In the genomic region with DNA sequence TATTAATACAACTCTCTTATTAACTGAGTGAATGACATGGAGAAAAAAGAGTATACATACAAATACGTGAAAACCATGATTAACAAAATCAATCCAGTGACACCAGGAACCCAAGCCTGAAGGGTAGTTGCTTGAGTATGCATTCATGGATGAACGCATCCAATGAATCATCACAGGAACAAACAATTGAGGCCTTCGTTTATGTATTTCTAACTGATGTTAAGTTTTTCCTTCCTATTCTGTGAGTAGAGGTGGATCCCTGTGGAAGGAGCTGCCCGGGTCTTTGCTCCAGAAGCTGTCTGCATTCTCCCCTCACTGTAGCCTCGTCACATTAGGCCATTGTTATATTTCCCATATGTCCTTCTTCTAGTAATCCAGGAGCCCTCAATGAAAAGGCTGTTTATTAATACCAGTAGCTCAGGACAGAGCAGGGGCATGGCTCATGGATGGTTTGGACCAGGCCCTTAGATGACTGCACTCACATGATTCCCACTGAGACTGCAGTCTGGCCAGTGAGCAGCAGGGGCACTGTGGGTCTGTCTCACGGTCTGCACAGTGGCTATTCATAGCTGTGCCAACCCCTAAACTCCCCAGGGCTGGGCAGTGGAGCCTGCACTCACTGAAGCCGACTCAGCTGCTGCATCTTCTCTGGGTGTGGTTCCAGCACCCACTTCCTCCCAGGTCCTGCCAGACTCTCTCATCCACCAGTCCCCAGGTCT, we compare ENCODE assay signal across 8 cellular contexts.
DNase-seq lines count a peak whose midpoint lies in the region; ATAC-seq and TF ChIP-seq lines count a peak whose summit lies in the region.

No MANE protein-coding gene starts in this region.

- no peaks in the 10 kb centered on the region for H3K79me2 ChIP-seq in OCI-LY3 (ENCODE audit: low read length)

- H3K27ac ChIP-seq in OCI-LY3 (ENCODE audit: low read length), result peak overlapping the region; percentile 88
- no peak overlapping the region for H3K27ac ChIP-seq in left lung
- H3K27ac ChIP-seq in temporal lobe (ENCODE audit: low read depth, low read length), result peak overlapping the region; percentile 13

- peak overlapping the region; percentile 57 for H3K4me3 ChIP-seq in OCI-LY3 (ENCODE audit: low read length)
- H3K4me3 ChIP-seq in left lung, result no peak overlapping the region

- TF ChIP-seq CTCF in OCI-LY3 (IDR thresholded peaks at IDR 0.05; ENCODE audit: low read depth, low read length) (peak; percentile 85), left lung (IDR thresholded peaks at IDR 0.05) (peak; percentile 8 to 35)

- H3K27me3 ChIP-seq in OCI-LY3 (ENCODE audit: low read depth, low read length), result no peaks in the 10 kb centered on the region
- H3K27me3 ChIP-seq in left lung, result no peaks in the 10 kb centered on the region

- no peaks in the 10 kb centered on the region for H3K9me3 ChIP-seq in OCI-LY3 (ENCODE audit: insufficient read depth, low read length)
- no peaks in the 10 kb centered on the region for H3K9me3 ChIP-seq in left lung

- ATAC-seq in GM19023 (IDR thresholded peaks at IDR 0.05; ENCODE audit: unreplicated experiment) (peak; percentile 90), HG03066 (IDR thresholded peaks at IDR 0.05; ENCODE audit: low read depth, unreplicated experiment) (peak; percentile 88), left lung (peak; percentile 73)

- intact Hi-C loops in left lung (cut with DNase I), result no loop called here

- peak overlapping the region; percentile 48 for H2AFZ ChIP-seq in OCI-LY3 (ENCODE audit: low read depth, low read length)

- H3K4me2 ChIP-seq in OCI-LY3 (ENCODE audit: low read length), result peak overlapping the region; percentile 78

- H3K4me1 ChIP-seq in OCI-LY3 (ENCODE audit: low read length) (peaks cover 41% of the 10 kb centered on the region), left lung (peaks cover 0 to 9% of the 10 kb centered on the region in 2 donors)

- peak in 2 of 3 experiments; percentile 2 to 5 for DNase-seq in NCI-H1417 (lab: John Stamatoyannopoulos, UW)
- no peak for DNase-seq in NCI-H1417 treated with DMSO at 0.1 percent for 48 hours (lab: John Stamatoyannopoulos, UW)
- peak; percentile 29 to 58 for DNase-seq in T47D (ENCODE audit: low read depth in 1 of 2, low spot score in 1 of 2)
- peak in 1 of 2 donors; percentile 64 for DNase-seq in left lung

- H4K20me1 ChIP-seq in OCI-LY3 (ENCODE audit: insufficient read depth, low read length), result no peaks in the 10 kb centered on the region

- H3K36me3 ChIP-seq in OCI-LY3 (replicated peaks; ENCODE audit: low read depth, low read length) (no peaks in the 10 kb centered on the region), left lung (no peaks in the 10 kb centered on the region)

- peak overlapping the region; percentile 62; the same call in 1 of the 2 replicates for H3K9ac ChIP-seq in OCI-LY3 (ENCODE audit: low read length)

- in situ Hi-C loops in T47D (cut with HindIII; ENCODE audit: low pct_unique_long_range_greater_than_20kb, low sequenced_read_pairs), result no loop called here

Comparison
In these comparisons a context has a peak if more than half of its experiments do, and no peak if none do; other contexts are left out.
1. H3K27ac ChIP-seq: peak in OCI-LY3 (single experiment) and temporal lobe (single experiment); none in left lung (0 of 2).
2. Peak in every context shown above with its lines, with median percentiles within 50 percentile points of each other: ATAC-seq.